13 cellular contexts compared by ENCODE assay signal in genomic region chrX:118552501-118552900, GRCh38. TPM values are rescaled to one million over a fixed set of nuclear protein-coding genes. Genes with fewer than 3 reads are reported as not detected.
DNase-seq lines count a peak whose midpoint lies in the region; ATAC-seq and TF ChIP-seq lines count a peak whose summit lies in the region.
"Had no signal": no experiment of that assay in that cellular context is flagged by ENCODE, and none has a peak within 500 bp of the region (broad histone marks: within the 10 kb centered on the region; RNA-seq: fewer than 3 reads in every experiment).

No MANE protein-coding gene starts in this region.

- H3K9me3 Mint-ChIP-seq in T-cell, result no peaks in the 10 kb centered on the region

- peak overlapping the region; percentile 23 to 28 for H3K27ac Mint-ChIP-seq in T-cell
- H3K27ac Mint-ChIP-seq: nephron progenitor cell had no signal

- POLR2A ChIA-PET in T-cell (lab: Charles Lee), result interaction anchor here in 1 of 2 donors (0.6 kb wide), 1 partner anchor 55 kb away, joined by 3 read pairs; no protein-coding TSS in a partner anchor

- ATAC-seq in T-cell (replicated peaks in 1 of 4) (peak in 1 of 4 experiments; percentile 38), GM18519 (IDR thresholded peaks at IDR 0.05; ENCODE audit: low FRiP score, unreplicated experiment) (no peak), GM21423 (IDR thresholded peaks at IDR 0.05; ENCODE audit: unreplicated experiment) (no peak)

- no peak overlapping the region for H3K4me3 Mint-ChIP-seq in T-cell
- H3K4me3 Mint-ChIP-seq: nephron progenitor cell had no signal

- peaks cover 0 to 9% of the 10 kb centered on the region in 2 donors for H3K27me3 Mint-ChIP-seq in T-cell

- DNase-seq in A172 (ENCODE audit: low spot score), result peak; percentile 63
- DNase-seq in EL, result peak; percentile 75
- no peak for DNase-seq in T-cell
- peak; percentile 71 to 79 for DNase-seq in foreskin fibroblast
- no peak for DNase-seq in NCI-H69 (lab: John Stamatoyannopoulos, UW)
- DNase-seq in GDM1 (lab: John Stamatoyannopoulos, UW), result no peak
- DNase-seq: COR-L47, NCI-H2029, nephron progenitor cell had no signal

- no peak overlapping the region for H3K4me3 ChIP-seq in foreskin fibroblast (ENCODE audit: low read depth in 1 of 2, low read length in 2 of 2)
- H3K4me3 ChIP-seq: SJSA1, thoracic aorta had no signal

- H3K36me3 Mint-ChIP-seq in T-cell, result peaks cover 18% of the 10 kb centered on the region

- CTCF ChIA-PET in T-cell (lab: Charles Lee), result interaction anchor here (0.5 to 1.1 kb wide), 3 partner anchors 8 to 1050 kb away, joined by 3 read pairs; no protein-coding TSS in a partner anchor

- H3K4me1 Mint-ChIP-seq in T-cell, result peaks cover 10 to 28% (median 16%) of the 10 kb centered on the region in 3 donors

- no peak for TF ChIP-seq CTCF in foreskin fibroblast (IDR thresholded peaks at IDR 0.05; ENCODE audit: low read depth, low read length)

RNA-seq across cellular contexts. Expression of gene DOCK11, which starts 56.9 kb away (rescaled TPM):
- 26.5 and 32.7 TPM in 2 replicates for total RNA-seq in A172 (2014; rRNA removed; shearing (Covaris generic))
- 100 to 1,000 TPM in 2 of 5 donors, 10 to 100 TPM in 3; 90.7 to 102 (median 94.5) TPM for total RNA-seq in T-cell

Comparison
In these comparisons a context has a peak if more than half of its experiments do, and no peak if none do; other contexts are left out.
1. DNase-seq: peak in A172 (single experiment), EL (single experiment) and foreskin fibroblast (2 of 2); none in T-cell (0 of 34), NCI-H69 (single experiment) and GDM1 (single experiment).